Comparison of ENCODE assay signal across 14 cellular contexts in genomic region chr6:2387445-2387844, GRCh38.
"Had no signal": no experiment of that assay in that cellular context is flagged by ENCODE, and none has a peak within 500 bp of the region (broad histone marks: within the 10 kb centered on the region; RNA-seq: fewer than 3 reads in every experiment).

No MANE protein-coding gene starts in this region.

- ATAC-seq: activated CD8-positive, alpha-beta memory T cell treated with anti-CD3 and anti-CD28 coated beads, Interleukin-2, amount 10 ng/mL, durations not matched to agents 7 days and 5 days; left ventricle myocardium superior; naive thymus-derived CD8-positive, alpha-beta T cell; pancreas; sciatic nerve had no signal

- H3K4me3 Mint-ChIP-seq: activated CD8-positive, alpha-beta memory T cell treated with anti-CD3 and anti-CD28 coated beads, Interleukin-2, amount 10 ng/mL, durations not matched to agents 7 days and 5 days; activated naive CD8-positive, alpha-beta T cell treated with anti-CD3 and anti-CD28 coated beads, Interleukin-2, amount 10 ng/mL, durations not matched to agents 7 days and 5 days; dendritic cell treated with granulocyte-macrophage colony-stimulating factor and Interleukin-4, amounts not matched to agents 40 ng/mL and 50 ng/mL, for 4 days; memory B cell; naive thymus-derived CD8-positive, alpha-beta T cell had no signal

- H3K27ac Mint-ChIP-seq: activated CD8-positive, alpha-beta memory T cell treated with anti-CD3 and anti-CD28 coated beads, Interleukin-2, amount 10 ng/mL, durations not matched to agents 7 days and 5 days; activated naive CD8-positive, alpha-beta T cell treated with anti-CD3 and anti-CD28 coated beads, Interleukin-2, amount 10 ng/mL, durations not matched to agents 7 days and 5 days; dendritic cell treated with granulocyte-macrophage colony-stimulating factor and Interleukin-4, amounts not matched to agents 40 ng/mL and 50 ng/mL, for 4 days; memory B cell; naive thymus-derived CD8-positive, alpha-beta T cell had no signal

- DNase-seq: activated CD4-positive, alpha-beta T cell treated with anti-CD3 and anti-CD28 coated beads for 4 hours; activated CD8-positive, alpha-beta memory T cell treated with anti-CD3 and anti-CD28 coated beads, Interleukin-2, amount 10 ng/mL, durations not matched to agents 7 days and 5 days; activated naive CD8-positive, alpha-beta T cell treated with anti-CD3 and anti-CD28 coated beads, Interleukin-2, amount 10 ng/mL, durations not matched to agents 7 days and 5 days; anterior cingulate cortex; brain microvascular endothelial cell; effector memory CD4-positive, alpha-beta T cell; foreskin fibroblast; left ventricle myocardium superior; naive thymus-derived CD8-positive, alpha-beta T cell; pancreas; Right ventricle myocardium superior had no signal

- H3K27me3 Mint-ChIP-seq: activated CD8-positive, alpha-beta memory T cell treated with anti-CD3 and anti-CD28 coated beads, Interleukin-2, amount 10 ng/mL, durations not matched to agents 7 days and 5 days; activated naive CD8-positive, alpha-beta T cell treated with anti-CD3 and anti-CD28 coated beads, Interleukin-2, amount 10 ng/mL, durations not matched to agents 7 days and 5 days; dendritic cell treated with granulocyte-macrophage colony-stimulating factor and Interleukin-4, amounts not matched to agents 40 ng/mL and 50 ng/mL, for 4 days; memory B cell; naive thymus-derived CD8-positive, alpha-beta T cell had no signal

- H3K36me3 Mint-ChIP-seq: activated CD8-positive, alpha-beta memory T cell treated with anti-CD3 and anti-CD28 coated beads, Interleukin-2, amount 10 ng/mL, durations not matched to agents 7 days and 5 days had no signal

- H3K4me1 Mint-ChIP-seq: activated CD8-positive, alpha-beta memory T cell treated with anti-CD3 and anti-CD28 coated beads, Interleukin-2, amount 10 ng/mL, durations not matched to agents 7 days and 5 days; activated naive CD8-positive, alpha-beta T cell treated with anti-CD3 and anti-CD28 coated beads, Interleukin-2, amount 10 ng/mL, durations not matched to agents 7 days and 5 days; memory B cell had no signal

- H3K9me3 Mint-ChIP-seq: activated naive CD8-positive, alpha-beta T cell treated with anti-CD3 and anti-CD28 coated beads, Interleukin-2, amount 10 ng/mL, durations not matched to agents 7 days and 5 days had no signal
